Comparison of ENCODE assay signal across 3 cellular contexts in genomic region chr5:146872191-146872590, GRCh38.
TF ChIP-seq lines count a peak whose summit lies in the region.

No MANE protein-coding gene starts in this region.

TF ChIP-seq in SK-N-SH, 30 proteins besides CTCF, POLR2A, EP300 and RAD21 (continued from another document):
- no peak for TF ChIP-seq ZBTB33 (IDR thresholded peaks at IDR 0.05; ENCODE audit: borderline replicate concordance, low read depth)
- no peak for TF ChIP-seq NRF1 (IDR thresholded peaks at IDR 0.05; ENCODE audit: low read depth, low read length)

TF ChIP-seq in SK-N-SH treated with all-trans-retinoic acid at 6 μM for 48 hours, 23 proteins besides CTCF, POLR2A, EP300 and RAD21 (continued from another document):
- no peak for TF ChIP-seq TSHZ2 (CRISPR knock-in tag; IDR thresholded peaks at IDR 0.05)
- no peak for TF ChIP-seq ZFP3 (CRISPR knock-in tag; IDR thresholded peaks at IDR 0.05)
- TF ChIP-seq PPARA (CRISPR knock-in tag; IDR thresholded peaks at IDR 0.05; ENCODE audit: borderline replicate concordance): no peak
- no peak for TF ChIP-seq TCF4 (CRISPR knock-in tag; IDR thresholded peaks at IDR 0.05; ENCODE audit: borderline replicate concordance)
- no peak for TF ChIP-seq SNAI2 (CRISPR knock-in tag; IDR thresholded peaks at IDR 0.05)
- TF ChIP-seq PATZ1 (CRISPR knock-in tag; IDR thresholded peaks at IDR 0.05; ENCODE audit: borderline replicate concordance): no peak
- TF ChIP-seq ZC3H10 (CRISPR knock-in tag; IDR thresholded peaks at IDR 0.05): no peak
- no peak for TF ChIP-seq GLIS3 (CRISPR knock-in tag; IDR thresholded peaks at IDR 0.05)
TF ChIP-seq in SK-N-SH treated with all-trans-retinoic acid at 6 μM for 48 hours: peak in this region for 0.

TF ChIP-seq in WTC11, 78 proteins besides CTCF, POLR2A, EP300 and RAD21 (continued from another document):
- TF ChIP-seq STAT6 (CRISPR knock-in tag; conservative IDR thresholded peaks at IDR 0.05; ENCODE audit: low read depth): no peak
- no peak for TF ChIP-seq RELA (CRISPR knock-in tag; IDR thresholded peaks at IDR 0.05; ENCODE audit: borderline replicate concordance)
- no peak for TF ChIP-seq GTF2I (CRISPR knock-in tag; conservative IDR thresholded peaks at IDR 0.05)
- no peak for TF ChIP-seq CBFB (CRISPR knock-in tag; IDR thresholded peaks at IDR 0.05; ENCODE audit: low read depth)
- TF ChIP-seq AR (CRISPR knock-in tag; IDR thresholded peaks at IDR 0.05): no peak
- no peak for TF ChIP-seq ATF1 (CRISPR knock-in tag; IDR thresholded peaks at IDR 0.05)
